Comparison of ENCODE assay signal across 9 cellular contexts in genomic region chr19:2549701-2550191, GRCh38.
A peak's percentile ranks its signal among the peaks of the same experiment; 100 is the strongest.
DNase-seq lines count a peak whose midpoint lies in the region; ATAC-seq and TF ChIP-seq lines count a peak whose summit lies in the region.
"Had no signal": no experiment of that assay in that cellular context is flagged by ENCODE, and none has a peak within 500 bp of the region (broad histone marks: within the 10 kb centered on the region; RNA-seq: fewer than 3 reads in every experiment).

No MANE protein-coding gene starts in this region.

- no peak for ATAC-seq in HG03432 (IDR thresholded peaks at IDR 0.05; ENCODE audit: unreplicated experiment)

- peaks cover 6% of the 10 kb centered on the region for H3K4me1 ChIP-seq in fibroblast of lung (ENCODE audit: control insufficient read depth, extremely low read depth, insufficient read depth, low read length)

- DNase-seq in AML-193 (lab: John Stamatoyannopoulos, UW) (peak; percentile 73 to 75), RKO (ENCODE audit: low spot score) (peak; percentile 33), fibroblast of lung (ENCODE audit: low read depth in 2 of 2) (peak; percentile 93 to 98), occipital lobe (lab: John Stamatoyannopoulos, UW) (peak; percentile 66), T-helper 2 cell (no peak)
- no peak for DNase-seq in stimulated activated CD8-positive, alpha-beta memory T cell treated with anti-CD3 and anti-CD28 coated beads, Interleukin-4, amount 100 ng/mL, for 48 hours
- DNase-seq in activated CD4-positive, alpha-beta T cell treated with anti-CD3 and anti-CD28 coated beads for 48 hours: no peak
- DNase-seq: activated T-cell treated with anti-CD3 and anti-CD28 coated beads for 4 hours had no signal

- no peaks in the 10 kb centered on the region for H3K9me3 ChIP-seq in fibroblast of lung (ENCODE audit: control insufficient read depth, insufficient read depth, low read depth, low read length)

- H3K27me3 ChIP-seq in fibroblast of lung (ENCODE audit: control insufficient read depth, insufficient read depth, low read length): no peaks in the 10 kb centered on the region

- peak overlapping the region; percentile 57 for H3K27ac ChIP-seq in fibroblast of lung (ENCODE audit: insufficient read depth, low read length)

- no peak overlapping the region for H3K4me3 ChIP-seq in fibroblast of lung (replicated peaks in 1 of 4; ENCODE audit: control extremely low read depth in 1 of 4, insufficient read depth in 1 of 4, low read depth in 3 of 4, low read length in 4 of 4)

- H3K9ac ChIP-seq in fibroblast of lung (ENCODE audit: insufficient read depth, low read length): no peak overlapping the region

- no peaks in the 10 kb centered on the region for H3K36me3 ChIP-seq in fibroblast of lung (ENCODE audit: control insufficient read depth, insufficient read depth, low read length)

- no peak overlapping the region for H3K4me2 ChIP-seq in fibroblast of lung (ENCODE audit: extremely low read depth, insufficient read depth, low read length)

- peak overlapping the region; percentile 31 for H2AFZ ChIP-seq in fibroblast of lung (ENCODE audit: low read length)

- TF ChIP-seq CTCF in fibroblast of lung (conservative IDR thresholded peaks at IDR 0.05 in 1 of 2, IDR thresholded peaks at IDR 0.05 in 1 of 2; ENCODE audit: low read depth in 1 of 2, low read length in 2 of 2): no peak

- H3K79me2 ChIP-seq in fibroblast of lung (ENCODE audit: control insufficient read depth, insufficient read depth, low read length): no peaks in the 10 kb centered on the region

- no peaks in the 10 kb centered on the region for H4K20me1 ChIP-seq in fibroblast of lung (ENCODE audit: control insufficient read depth, extremely low read depth, insufficient read depth, low read length)

Comparison
In these comparisons a context has a peak if more than half of its experiments do, and no peak if none do; other contexts are left out.
1. DNase-seq: peak in AML-193 (2 of 2), RKO (single experiment), fibroblast of lung (2 of 2) and occipital lobe (single experiment); none in T-helper 2 cell (0 of 5), stimulated activated CD8-positive, alpha-beta memory T cell treated with anti-CD3 and anti-CD28 coated beads, Interleukin-4, amount 100 ng/mL, for 48 hours (single experiment) and activated CD4-positive, alpha-beta T cell treated with anti-CD3 and anti-CD28 coated beads for 48 hours (single experiment).